In the genomic region with DNA sequence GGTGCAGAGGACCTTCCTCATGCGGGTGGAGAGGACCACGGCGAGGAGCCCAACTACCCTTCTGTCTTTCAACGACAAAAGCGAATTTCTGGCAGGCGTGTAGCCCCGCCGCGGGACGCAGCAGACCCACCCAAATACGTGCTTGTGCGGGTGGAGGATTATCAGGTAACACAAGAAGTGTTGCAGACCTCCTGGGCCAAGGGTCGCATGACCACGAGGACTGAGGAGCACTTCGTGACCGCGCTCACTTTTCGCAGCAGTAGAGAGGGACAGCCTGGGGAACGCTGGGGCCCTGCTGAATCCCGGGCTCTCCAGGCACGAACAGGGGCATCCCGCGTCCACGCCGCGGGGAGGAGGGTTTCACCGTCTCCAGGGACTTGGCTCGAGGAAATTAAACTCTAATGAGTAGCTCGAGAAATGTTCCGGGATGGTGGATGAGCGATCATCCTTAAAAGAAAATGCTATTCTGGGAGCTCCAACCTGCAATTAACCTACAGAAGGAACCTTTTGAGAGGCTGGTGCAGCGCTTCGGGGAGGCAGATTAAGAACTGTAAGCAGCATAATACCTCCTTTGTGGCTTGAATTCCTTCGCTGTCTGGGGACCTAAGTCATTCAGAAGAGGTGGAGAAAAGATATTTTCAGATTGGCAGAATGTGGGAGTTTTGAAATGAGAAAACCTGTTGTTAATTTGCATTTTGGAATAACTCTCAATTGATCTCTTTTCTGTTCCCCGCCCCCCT, we compare ENCODE assay signal across 1 cellular context.
TF ChIP-seq lines count a peak whose summit lies in the region.

No MANE protein-coding gene starts in this region.

TF ChIP-seq in IMR-90, 13 proteins besides CTCF, POLR2A, EP300 and RAD21 (continued from another document):
- no peak for TF ChIP-seq BHLHE40 (IDR thresholded peaks at IDR 0.05; ENCODE audit: low read depth, low read length)
- TF ChIP-seq, protein P1, sequence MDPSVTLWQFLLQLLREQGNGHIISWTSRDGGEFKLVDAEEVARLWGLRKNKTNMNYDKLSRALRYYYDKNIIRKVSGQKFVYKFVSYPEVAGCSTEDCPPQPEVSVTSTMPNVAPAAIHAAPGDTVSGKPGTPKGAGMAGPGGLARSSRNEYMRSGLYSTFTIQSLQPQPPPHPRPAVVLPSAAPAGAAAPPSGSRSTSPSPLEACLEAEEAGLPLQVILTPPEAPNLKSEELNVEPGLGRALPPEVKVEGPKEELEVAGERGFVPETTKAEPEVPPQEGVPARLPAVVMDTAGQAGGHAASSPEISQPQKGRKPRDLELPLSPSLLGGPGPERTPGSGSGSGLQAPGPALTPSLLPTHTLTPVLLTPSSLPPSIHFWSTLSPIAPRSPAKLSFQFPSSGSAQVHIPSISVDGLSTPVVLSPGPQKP (IDR thresholded peaks at IDR 0.05; ENCODE audit: borderline replicate concordance, low read depth, low read length) = no peak
- no peak for TF ChIP-seq SMC3 (IDR thresholded peaks at IDR 0.05; ENCODE audit: low read depth, low read length)
- TF ChIP-seq MAZ (IDR thresholded peaks at IDR 0.05; ENCODE audit: borderline replicate concordance, low read depth, low read length) = no peak
TF ChIP-seq in IMR-90: peak in this region for 0.
